1 cellular context compared by ENCODE assay signal in genomic region chr11:118531597-118532084, GRCh38.
A peak's percentile ranks its signal among the peaks of the same experiment; 100 is the strongest.
TF ChIP-seq lines count a peak whose summit lies in the region.

No MANE protein-coding gene starts in this region.

TF ChIP-seq in K562, 482 proteins besides CTCF, POLR2A, EP300 and RAD21:
- peak; percentile 24; the same call in 1 of the 2 replicates for TF ChIP-seq MAX (CRISPR knock-in tag; IDR thresholded peaks at IDR 0.05)
- TF ChIP-seq USF1 (CRISPR knock-in tag; IDR thresholded peaks at IDR 0.05), result peak; percentile 7; the same call in 1 of the 2 replicates
- TF ChIP-seq ARID4B (CRISPR knock-in tag; IDR thresholded peaks at IDR 0.05), result peak; percentile 30; the same call in 1 of the 2 replicates
- TF ChIP-seq KLF10 (CRISPR knock-in tag; IDR thresholded peaks at IDR 0.05), result no peak
- TF ChIP-seq JUN (IDR thresholded peaks at IDR 0.05; ENCODE audit: borderline replicate concordance, low read depth, low read length), result no peak
- peak; percentile 27; the same call in 1 of the 2 replicates for TF ChIP-seq JUN (CRISPR knock-in tag; IDR thresholded peaks at IDR 0.05; ENCODE audit: borderline replicate concordance)
- no peak for TF ChIP-seq TEAD4 (IDR thresholded peaks at IDR 0.05; ENCODE audit: low read length)
- TF ChIP-seq TEAD4 (CRISPR knock-in tag; IDR thresholded peaks at IDR 0.05; ENCODE audit: borderline replicate concordance), result peak; percentile 29; the same call in 1 of the 2 replicates
- TF ChIP-seq TEAD1 (CRISPR knock-in tag; IDR thresholded peaks at IDR 0.05), result 0 out of 4 replicates have a peak, but pooled peaks of 1 of the 2 experiments have one; percentile 31
- no peak for TF ChIP-seq XRCC3 (IDR thresholded peaks at IDR 0.05)
